Comparison of ENCODE assay signal across 8 cellular contexts in the genomic region with DNA sequence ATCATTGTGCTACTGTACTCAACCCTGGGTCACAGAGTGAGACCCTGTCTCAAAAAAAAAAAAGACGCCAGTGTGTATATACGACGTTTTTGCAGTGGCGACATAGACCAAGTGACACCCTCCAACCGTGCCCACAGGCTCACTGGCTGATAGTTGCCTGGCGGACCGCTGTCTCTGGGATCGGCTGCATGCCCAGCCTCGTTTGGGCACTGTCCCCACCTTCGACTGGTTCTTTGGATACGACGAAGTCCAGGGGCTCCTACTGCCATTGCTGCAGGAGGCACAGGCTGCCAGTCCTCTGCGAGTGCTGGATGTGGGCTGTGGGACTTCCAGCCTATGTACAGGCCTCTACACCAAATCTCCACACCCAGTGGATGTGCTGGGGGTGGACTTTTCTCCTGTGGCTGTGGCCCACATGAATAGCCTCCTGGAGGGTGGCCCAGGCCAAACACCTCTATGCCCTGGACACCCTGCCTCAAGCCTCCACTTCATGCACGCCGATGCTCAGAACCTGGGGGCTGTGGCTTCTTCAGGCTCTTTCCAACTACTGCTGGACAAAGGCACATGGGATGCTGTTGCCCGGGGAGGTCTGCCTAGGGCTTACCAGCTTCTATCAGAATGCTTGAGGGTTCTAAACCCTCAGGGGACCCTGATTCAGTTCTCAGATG. TPM values are rescaled to one million over a fixed set of nuclear protein-coding genes. Genes with fewer than 3 reads are reported as not detected.
DNase-seq lines count a peak whose midpoint lies in the region; ATAC-seq and TF ChIP-seq lines count a peak whose summit lies in the region.

No MANE protein-coding gene starts in this region.

- TF ChIP-seq CTCF in ascending aorta (IDR thresholded peaks at IDR 0.05), result no peak
- TF ChIP-seq CTCF in right lobe of liver (IDR thresholded peaks at IDR 0.05), result no peak
- no peak for TF ChIP-seq CTCF in type B pancreatic cell (conservative IDR thresholded peaks at IDR 0.05)

- H3K4me3 ChIP-seq in ascending aorta (peak overlapping the region; percentile 71 to 93), right lobe of liver (peak overlapping the region; percentile 70 to 89 (median 75))

- peak overlapping the region; percentile 80 to 89 for H3K27ac ChIP-seq in ascending aorta
- H3K27ac ChIP-seq in right lobe of liver, result peak overlapping the region; percentile 59 to 81 (median 72)

- H3K27ac Mint-ChIP-seq in activated naive CD4-positive, alpha-beta T cell treated with anti-CD3 and anti-CD28 coated beads, Interleukin-2, amount 50 U/mL, for 24 hours, result peak overlapping the region; percentile 51
- peak overlapping the region; percentile 95 for H3K27ac Mint-ChIP-seq in type B pancreatic cell

- TF ChIP-seq POLR2A in right lobe of liver (IDR thresholded peaks at IDR 0.05), result no peak

- H3K36me3 ChIP-seq in ascending aorta (peaks cover 3 to 11% of the 10 kb centered on the region in 2 donors), right lobe of liver (peaks cover 0 to 15% (median 2%) of the 10 kb centered on the region in 4 donors)

- WGBS in right lobe of liver (ENCODE audit: insufficient coverage, low coverage, low lambda C conversion rate, missing lambda C conversion rate), result 50% methylated on average over 9 of the region's 16 CpGs

- no peak for ATAC-seq in right lobe of liver
- no peak for ATAC-seq in GM18909 (IDR thresholded peaks at IDR 0.05; ENCODE audit: poor library complexity, unreplicated experiment)
- ATAC-seq in HG02852 (IDR thresholded peaks at IDR 0.05; ENCODE audit: unreplicated experiment), result no peak
- no peak for ATAC-seq in left lobe of liver

- peaks cover 15 to 23% of the 10 kb centered on the region in 2 donors for H3K4me1 ChIP-seq in ascending aorta
- H3K4me1 ChIP-seq in right lobe of liver, result peaks cover 0 to 48% (median 15%) of the 10 kb centered on the region in 4 donors

- H3K9me3 ChIP-seq in ascending aorta (no peaks in the 10 kb centered on the region), right lobe of liver (no peaks in the 10 kb centered on the region)

- H3K27me3 ChIP-seq in ascending aorta (no peaks in the 10 kb centered on the region), right lobe of liver (no peaks in the 10 kb centered on the region)

- DNase-seq in activated naive CD4-positive, alpha-beta T cell treated with Interleukin-2 at 50 U/mL for 16 hours, result no peak
- DNase-seq in ascending aorta (ENCODE audit: low spot score in 2 of 2) (no peak), right lobe of liver (peak in 1 of 3 donors; percentile 55), type B pancreatic cell (ENCODE audit: extremely low spot score, unreplicated experiment) (no peak), left lobe of liver (ENCODE audit: low spot score) (no peak)

- H3K4me3 Mint-ChIP-seq in activated naive CD4-positive, alpha-beta T cell treated with anti-CD3 and anti-CD28 coated beads, Interleukin-2, amount 50 U/mL, for 24 hours, result peak overlapping the region; percentile 98
- H3K4me3 Mint-ChIP-seq in type B pancreatic cell, result peak overlapping the region; percentile 98

- intact Hi-C loops in ascending aorta (cut with DNase I), result no loop called here
- intact Hi-C loops in right lobe of liver (cut with DNase I), result no loop called here

- H3K27me3 Mint-ChIP-seq in activated naive CD4-positive, alpha-beta T cell treated with anti-CD3 and anti-CD28 coated beads, Interleukin-2, amount 50 U/mL, for 24 hours, result no peaks in the 10 kb centered on the region
- H3K27me3 Mint-ChIP-seq in type B pancreatic cell, result no peaks in the 10 kb centered on the region

- peaks cover 13% of the 10 kb centered on the region for H3K36me3 Mint-ChIP-seq in activated naive CD4-positive, alpha-beta T cell treated with anti-CD3 and anti-CD28 coated beads, Interleukin-2, amount 50 U/mL, for 24 hours
- H3K36me3 Mint-ChIP-seq in type B pancreatic cell, result peaks cover 6% of the 10 kb centered on the region

- H3K9me3 Mint-ChIP-seq in activated naive CD4-positive, alpha-beta T cell treated with anti-CD3 and anti-CD28 coated beads, Interleukin-2, amount 50 U/mL, for 24 hours, result no peaks in the 10 kb centered on the region
- H3K9me3 Mint-ChIP-seq in type B pancreatic cell, result no peaks in the 10 kb centered on the region

- peaks cover 45% of the 10 kb centered on the region for H3K4me1 Mint-ChIP-seq in activated naive CD4-positive, alpha-beta T cell treated with anti-CD3 and anti-CD28 coated beads, Interleukin-2, amount 50 U/mL, for 24 hours
- peaks cover 21% of the 10 kb centered on the region for H3K4me1 Mint-ChIP-seq in type B pancreatic cell (ENCODE audit: unreplicated experiment)

RNA-seq across cellular contexts. Expression of a gene that starts 1.3 kb away (rescaled TPM):
- not detected for total RNA-seq in ascending aorta
- 1 to 10 TPM in 5 of 6 experiments, under 1 TPM in 1; 0.74 to 4.1 (median 2.6) TPM for total RNA-seq in right lobe of liver
- 17.7 and 28.0 TPM in 2 replicates for total RNA-seq in type B pancreatic cell (ENCODE audit: low replicate concordance)
- 3.4 TPM for total RNA-seq in left lobe of liver

RNA-seq across cellular contexts. Expression of a gene that starts 1.4 kb away (rescaled TPM):
- total RNA-seq in ascending aorta, result 49.8 TPM
- 10 to 100 TPM; 18.6 to 52.0 (median 25.6) TPM for total RNA-seq in right lobe of liver
- 69.1 and 69.2 TPM in 2 replicates for total RNA-seq in type B pancreatic cell (ENCODE audit: low replicate concordance)
- 30.4 TPM for total RNA-seq in left lobe of liver

RNA-seq across cellular contexts. Expression of a gene that starts 5.1 kb away (rescaled TPM):
- total RNA-seq in ascending aorta, result 3.9 TPM
- 1 to 10 TPM; 4.0 to 6.3 (median 5.3) TPM for total RNA-seq in right lobe of liver
- 11.2 and 11.7 TPM in 2 replicates for total RNA-seq in type B pancreatic cell (ENCODE audit: low replicate concordance)
- 4.9 TPM for total RNA-seq in left lobe of liver

RNA-seq across cellular contexts. Expression of a gene that starts 5.7 kb away (rescaled TPM):
- total RNA-seq in ascending aorta (not detected), right lobe of liver (1 to 10 TPM; 2.7 to 6.5 (median 3.7) TPM), type B pancreatic cell (ENCODE audit: low replicate concordance) (6.1 and 8.1 TPM in 2 replicates), left lobe of liver (3.3 TPM)

RNA-seq across cellular contexts. Expression of a gene that starts 12.5 kb away (rescaled TPM):
- total RNA-seq in ascending aorta, result 60.2 TPM
- total RNA-seq in right lobe of liver, result 10 to 100 TPM; 24.7 to 41.9 (median 28.0) TPM
- total RNA-seq in type B pancreatic cell (ENCODE audit: low replicate concordance), result 76.5 and 113 TPM in 2 replicates
- 30.5 TPM for total RNA-seq in left lobe of liver
